1 cellular context compared by ENCODE assay signal in the genomic region with DNA sequence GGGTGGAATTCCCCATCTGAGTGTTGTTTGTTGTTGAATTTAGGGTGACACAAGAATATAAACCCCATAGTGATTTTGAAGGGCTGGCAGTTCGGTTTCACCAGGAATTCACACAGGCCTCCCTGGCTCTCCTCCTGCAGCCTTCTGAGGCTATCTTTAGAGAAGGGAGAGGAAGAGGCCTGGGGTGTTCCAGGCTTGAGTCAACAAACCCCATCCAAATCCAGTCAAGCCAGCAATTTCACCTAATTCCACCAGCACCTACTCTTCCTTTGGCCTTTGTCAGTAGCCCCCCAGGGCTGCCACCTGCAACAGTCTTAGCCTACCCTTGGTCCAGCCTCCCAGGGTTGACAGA.
TF ChIP-seq lines count a peak whose summit lies in the region.

No MANE protein-coding gene starts in this region.

TF ChIP-seq in H1, 55 proteins besides CTCF, POLR2A, EP300 and RAD21 (continued from another document):
- no peak for TF ChIP-seq JUN (IDR thresholded peaks at IDR 0.05; ENCODE audit: low read depth, low read length)
- TF ChIP-seq, protein P1, sequence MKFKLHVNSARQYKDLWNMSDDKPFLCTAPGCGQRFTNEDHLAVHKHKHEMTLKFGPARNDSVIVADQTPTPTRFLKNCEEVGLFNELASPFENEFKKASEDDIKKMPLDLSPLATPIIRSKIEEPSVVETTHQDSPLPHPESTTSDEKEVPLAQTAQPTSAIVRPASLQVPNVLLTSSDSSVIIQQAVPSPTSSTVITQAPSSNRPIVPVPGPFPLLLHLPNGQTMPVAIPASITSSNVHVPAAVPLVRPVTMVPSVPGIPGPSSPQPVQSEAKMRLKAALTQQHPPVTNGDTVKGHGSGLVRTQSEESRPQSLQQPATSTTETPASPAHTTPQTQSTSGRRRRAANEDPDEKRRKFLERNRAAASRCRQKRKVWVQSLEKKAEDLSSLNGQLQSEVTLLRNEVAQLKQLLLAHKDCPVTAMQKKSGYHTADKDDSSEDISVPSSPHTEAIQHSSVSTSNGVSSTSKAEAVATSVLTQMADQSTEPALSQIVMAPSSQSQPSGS (IDR thresholded peaks at IDR 0.05; ENCODE audit: low read length), result no peak
- no peak for TF ChIP-seq SRF (IDR thresholded peaks at IDR 0.05; ENCODE audit: low read depth, low read length)
